ENCODE assay signal across 19 cellular contexts in genomic region chr1:230464618-230465017, GRCh38. TPM values are rescaled to one million over a fixed set of nuclear protein-coding genes. Genes with fewer than 3 reads are reported as not detected.
DNase-seq lines count a peak whose midpoint lies in the region; ATAC-seq, FAIRE-seq and TF ChIP-seq lines count a peak whose summit lies in the region.
"Had no signal": no experiment of that assay in that cellular context is flagged by ENCODE, and none has a peak within 500 bp of the region (broad histone marks: within the 10 kb centered on the region; RNA-seq: fewer than 3 reads in every experiment).

No MANE protein-coding gene starts in this region.

- WGBS in pancreas, 2 donors = 25 to 31% methylated on average over 5 of the region's 5 CpGs

- peak overlapping the region; percentile 8 for H3K27ac Mint-ChIP-seq in chondrocyte (ENCODE audit: unreplicated experiment)
- H3K27ac Mint-ChIP-seq: activated CD4-positive, alpha-beta T cell treated with anti-CD3 and anti-CD28 coated beads, Interleukin-2, amount 10 ng/mL, durations not matched to agents 7 days and 5 days; immature natural killer cell; type B pancreatic cell had no signal

- peak overlapping the region; percentile 1 for H3K4me3 Mint-ChIP-seq in chondrocyte (ENCODE audit: unreplicated experiment)
- H3K4me3 Mint-ChIP-seq: activated CD4-positive, alpha-beta T cell treated with anti-CD3 and anti-CD28 coated beads, Interleukin-2, amount 10 ng/mL, durations not matched to agents 7 days and 5 days; immature natural killer cell; neural crest cell; type B pancreatic cell had no signal

- no peaks in the 10 kb centered on the region for H3K36me3 ChIP-seq in pancreas

- FAIRE-seq in pancreas (lab: Jason Lieb, UNC) = no peak
- FAIRE-seq: K562 had no signal

- H3K27me3 Mint-ChIP-seq in chondrocyte (ENCODE audit: low read depth) = peaks cover 27% of the 10 kb centered on the region

- H3K4me1 Mint-ChIP-seq in chondrocyte (ENCODE audit: low read depth) = peaks cover 8% of the 10 kb centered on the region
- H3K4me1 Mint-ChIP-seq: activated CD4-positive, alpha-beta T cell treated with anti-CD3 and anti-CD28 coated beads, Interleukin-2, amount 10 ng/mL, durations not matched to agents 7 days and 5 days; immature natural killer cell; neural crest cell had no signal

- H3K9me3 Mint-ChIP-seq in chondrocyte (ENCODE audit: low read depth) = peaks cover 13% of the 10 kb centered on the region
- H3K9me3 Mint-ChIP-seq: activated CD4-positive, alpha-beta T cell treated with anti-CD3 and anti-CD28 coated beads, Interleukin-2, amount 10 ng/mL, durations not matched to agents 7 days and 5 days; immature natural killer cell had no signal

- no peaks in the 10 kb centered on the region for H3K9me3 ChIP-seq in pancreas

- no peak overlapping the region for H3K27ac ChIP-seq in pancreas

- TF ChIP-seq CTCF in chondrocyte (IDR thresholded peaks at IDR 0.05) = no peak
- TF ChIP-seq CTCF in pancreas (IDR thresholded peaks at IDR 0.05) = no peak

- H3K36me3 Mint-ChIP-seq in chondrocyte (ENCODE audit: low read depth) = no peaks in the 10 kb centered on the region
- H3K36me3 Mint-ChIP-seq: type B pancreatic cell had no signal

- peaks cover 0 to 2% (median 0%) of the 10 kb centered on the region in 3 donors for H3K4me1 ChIP-seq in pancreas

- intact Hi-C loops in pancreas (cut with DNase I) = no loop called here

- H3K4me3 ChIP-seq in pancreas = no peak overlapping the region
- H3K4me3 ChIP-seq: K562 had no signal

- peak; percentile 39 to 69 (median 50) for ATAC-seq in pancreas
- ATAC-seq: K562 had no signal

- no peaks in the 10 kb centered on the region for H3K27me3 ChIP-seq in pancreas

- peak; percentile 8 for DNase-seq in DMS79 treated with DMSO at 0.1 percent for 48 hours (lab: John Stamatoyannopoulos, UW)
- DNase-seq in NCI-H1092 treated with DMSO at 0.1 percent for 48 hours (lab: John Stamatoyannopoulos, UW) = peak; percentile 82
- no peak for DNase-seq in chondrocyte (ENCODE audit: low spot score)
- DNase-seq in pancreas = no peak
- no peak for DNase-seq in EL
- no peak for DNase-seq in mesenteric fat pad (ENCODE audit: low spot score)
- DNase-seq in NCI-H2029 treated with DMSO at 0.1 percent for 48 hours (lab: John Stamatoyannopoulos, UW) = no peak
- DNase-seq: activated CD4-positive, alpha-beta T cell treated with anti-CD3 and anti-CD28 coated beads, Interleukin-2, amount 10 ng/mL, durations not matched to agents 7 days and 5 days; activated CD8-positive, alpha-beta memory T cell treated with anti-CD3 and anti-CD28 coated beads, Interleukin-2, amount 50 U/mL, for 4 hours; activated gamma-delta T cell; amniotic stem cell; immature natural killer cell; mesendoderm; NK-92 treated with Interleukin-12 subunit alpha and Interleukin-12 subunit beta, amount 100 ng/mL, for 24 hours; RPMI8226; stimulated activated naive CD4-positive, alpha-beta T cell had no signal

RNA-seq across cellular contexts. Expression of gene PGBD5, which starts 38.5 kb away (rescaled TPM):
- total RNA-seq in chondrocyte = 1.5 to 5.4 TPM (median 1.8 TPM) in 3 replicates
- 10 to 100 TPM in 4 of 6 donors, 1 to 10 TPM in 2; 6.2 to 17.2 (median 13.3) TPM for total RNA-seq in pancreas
- 1 to 10 TPM; 2.8 to 7.4 TPM for polyA plus RNA-seq in pancreas
- 1.4 TPM for total RNA-seq in mesenteric fat pad
- total RNA-seq: activated CD4-positive, alpha-beta T cell treated with anti-CD3 and anti-CD28 coated beads, Interleukin-2, amount 10 ng/mL, durations not matched to agents 7 days and 5 days had no signal
- polyA plus RNA-seq: immature natural killer cell had no signal

Comparison
In these comparisons a context has a peak if more than half of its experiments do, and no peak if none do; other contexts are left out.
1. DNase-seq: peak in DMS79 treated with DMSO at 0.1 percent for 48 hours (single experiment) and NCI-H1092 treated with DMSO at 0.1 percent for 48 hours (single experiment); none in chondrocyte (single experiment), pancreas (0 of 6), EL (single experiment), mesenteric fat pad (single experiment) and NCI-H2029 treated with DMSO at 0.1 percent for 48 hours (single experiment).